Comparison of ENCODE assay signal across 34 cellular contexts in genomic region chr6:33521790-33522091, GRCh38.
"Had no signal": no experiment of that assay in that cellular context is flagged by ENCODE, and none has a peak within 500 bp of the region (broad histone marks: within the 10 kb centered on the region; RNA-seq: fewer than 3 reads in every experiment).

No MANE protein-coding gene starts in this region.

- H3K27ac ChIP-seq: PC-9, RWPE1, VCaP had no signal

- ATAC-seq: activated CD8-positive, alpha-beta memory T cell treated with anti-CD3 and anti-CD28 coated beads, Interleukin-2, amount 10 ng/mL, durations not matched to agents 7 days and 5 days; activated naive CD8-positive, alpha-beta T cell treated with anti-CD3 and anti-CD28 coated beads, Interleukin-2, amount 50 U/mL, for 24 hours; Right ventricle myocardium inferior; SK-N-SH treated with all-trans-retinoic acid at 6 μM for 48 hours; T-cell; T-helper 17 cell had no signal

- H2AFZ ChIP-seq: PC-9 had no signal

- FAIRE-seq: bronchial epithelial cell, RCC 7860 had no signal

- DNase-seq: activated B cell treated with CpG ODN at 0.5 μM for 24 hours; activated CD4-positive, alpha-beta memory T cell treated with anti-CD3 and anti-CD28 coated beads, Interleukin-2, amount 10 ng/mL, durations not matched to agents 7 days and 5 days; activated CD4-positive, alpha-beta T cell treated with anti-CD3 and anti-CD28 coated beads for 4 hours; activated CD4-positive, CD25-positive, alpha-beta regulatory T cell treated with anti-CD3 and anti-CD28 coated beads, Interleukin-2, amount 50 U/mL, for 72 hours; activated CD8-positive, alpha-beta memory T cell treated with anti-CD3 and anti-CD28 coated beads for 24 hours; activated CD8-positive, alpha-beta memory T cell treated with anti-CD3 and anti-CD28 coated beads, Interleukin-2, amount 10 ng/mL, durations not matched to agents 7 days and 5 days; activated CD8-positive, alpha-beta memory T cell treated with anti-CD3 and anti-CD28 coated beads, Interleukin-2, amount 50 U/mL, for 48 hours; activated effector memory CD4-positive, alpha-beta T cell treated with Interleukin-2 at 50 U/mL for 16 hours; activated naive CD4-positive, alpha-beta T cell treated with anti-CD3 and anti-CD28 coated beads, Interleukin-2, amount 10 ng/mL, durations not matched to agents 7 days and 5 days; activated naive CD8-positive, alpha-beta T cell treated with anti-CD3 and anti-CD28 coated beads, Interleukin-2, amount 50 U/mL, for 24 hours; activated T-cell treated with anti-CD3 and anti-CD28 coated beads, Interleukin-2, amount 50 U/mL, for 48 hours; anterior cingulate cortex; central memory CD4-positive, alpha-beta T cell; Karpas-422; KBM-7; NCI-H1048; NCI-H1105 treated with DMSO at 0.1 percent for 48 hours; NCI-H1436; NCI-H187; NCI-H2029 treated with DMSO at 0.1 percent for 48 hours; NCI-H2107; NCI-H226; NCI-H446 treated with DMSO at 0.1 percent for 48 hours; NK-92 treated with Interleukin-12 subunit alpha and Interleukin-12 subunit beta, amount 100 ng/mL, for 24 hours; PC-9; SIG-M5; T-cell; T-helper 17 cell had no signal

- H3K4me3 ChIP-seq: PC-9 had no signal

- H3K4me2 ChIP-seq: PC-9 had no signal
